Comparison of ENCODE assay signal across 1 cellular context in genomic region chr17:77363821-77364361, GRCh38.
TF ChIP-seq lines count a peak whose summit lies in the region.

No MANE protein-coding gene starts in this region.

TF ChIP-seq in SK-N-SH treated with all-trans-retinoic acid at 6 μM for 48 hours, 23 proteins besides CTCF, POLR2A, EP300 and RAD21 (continued from another document):
- TF ChIP-seq POU6F1 (CRISPR knock-in tag; IDR thresholded peaks at IDR 0.05; ENCODE audit: borderline replicate concordance, low read depth) (no peak), ZNF70 (CRISPR knock-in tag; IDR thresholded peaks at IDR 0.05) (peak; percentile 51; the same call in 1 of the 2 replicates), ESRRG (CRISPR knock-in tag; IDR thresholded peaks at IDR 0.05) (no peak), ZNF8 (CRISPR knock-in tag; IDR thresholded peaks at IDR 0.05) (0 out of 2 replicates have a peak, but pooled peaks have one; percentile 35), CREB5 (CRISPR knock-in tag; IDR thresholded peaks at IDR 0.05; ENCODE audit: low read depth) (peak; percentile 27; the same call in 1 of the 2 replicates), GLIS3 (CRISPR knock-in tag; IDR thresholded peaks at IDR 0.05) (no peak), ZFP30 (CRISPR knock-in tag; IDR thresholded peaks at IDR 0.05) (no peak), PPARA (CRISPR knock-in tag; IDR thresholded peaks at IDR 0.05; ENCODE audit: borderline replicate concordance) (no peak), PATZ1 (CRISPR knock-in tag; IDR thresholded peaks at IDR 0.05; ENCODE audit: borderline replicate concordance) (peak; percentile 88; the same call in 1 of the 2 replicates), BACH2 (CRISPR knock-in tag; IDR thresholded peaks at IDR 0.05; ENCODE audit: borderline replicate concordance) (no peak), ARNTL (CRISPR knock-in tag; IDR thresholded peaks at IDR 0.05; ENCODE audit: borderline replicate concordance, low read depth) (no peak), TCF4 (CRISPR knock-in tag; IDR thresholded peaks at IDR 0.05; ENCODE audit: borderline replicate concordance) (peak; percentile 92; the same call in 1 of the 2 replicates), SNAI2 (CRISPR knock-in tag; IDR thresholded peaks at IDR 0.05) (no peak), ISL1 (CRISPR knock-in tag; IDR thresholded peaks at IDR 0.05) (peak; percentile 52), TOX (CRISPR knock-in tag; IDR thresholded peaks at IDR 0.05; ENCODE audit: borderline replicate concordance) (no peak)
TF ChIP-seq in SK-N-SH treated with all-trans-retinoic acid at 6 μM for 48 hours: peak in this region for 6.
